34 cellular contexts compared by ENCODE assay signal in the genomic region with DNA sequence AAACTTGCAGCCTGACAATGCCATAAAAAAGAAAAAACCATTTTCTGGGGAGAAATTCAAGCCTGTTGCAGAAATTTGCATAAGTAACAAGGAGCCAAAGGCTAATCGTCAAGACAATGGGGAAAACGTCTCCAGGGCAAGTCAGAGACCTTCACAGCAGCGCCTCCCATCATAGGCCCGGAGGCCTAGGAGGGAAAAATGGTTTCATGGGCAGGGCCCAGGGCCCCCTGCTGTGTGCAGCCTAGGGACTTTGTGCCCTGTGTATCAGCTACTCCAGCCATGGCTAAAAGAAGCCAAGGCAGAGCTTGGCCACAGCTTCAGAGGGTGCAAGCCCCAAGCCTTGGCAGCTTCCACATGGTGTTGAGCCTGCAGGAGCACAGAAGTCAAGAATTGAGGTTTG.
"Had no signal": no experiment of that assay in that cellular context is flagged by ENCODE, and none has a peak within 500 bp of the region (broad histone marks: within the 10 kb centered on the region; RNA-seq: fewer than 3 reads in every experiment).

No MANE protein-coding gene starts in this region.

- H3K27me3 ChIP-seq: MG63 had no signal

- DNase-seq: Karpas-422, Kasumi-1, MG63, MM.1S, NCI-H1048, NCI-H1092, NCI-H1092 treated with DMSO at 0.1 percent for 48 hours, NCI-H1105, NCI-H1105 treated with DMSO at 0.1 percent for 48 hours, NCI-H1417, NCI-H1417 treated with DMSO at 0.1 percent for 48 hours, NCI-H1436, NCI-H1436 treated with DMSO at 0.1 percent for 48 hours, NCI-H146, NCI-H1694, NCI-H1694 treated with DMSO at 0.1 percent for 48 hours, NCI-H187, NCI-H187 treated with DMSO at 0.1 percent for 48 hours, NCI-H1930, NCI-H2029, NCI-H2029 treated with DMSO at 0.1 percent for 48 hours, NCI-H2081, NCI-H2081 treated with DMSO at 0.1 percent for 48 hours, NCI-H2107, NCI-H2171, NCI-H2171 treated with DMSO at 0.1 percent for 48 hours, NCI-H2227 treated with DMSO at 0.1 percent for 48 hours, NCI-H226, NCI-H345, NCI-H446, NCI-H446 treated with DMSO at 0.1 percent for 48 hours, NCI-H510A, NCI-H510A treated with DMSO at 0.1 percent for 48 hours had no signal

- H3K4me3 ChIP-seq: MG63 had no signal

- H3K27ac ChIP-seq: KMS-11 had no signal

- H3K36me3 ChIP-seq: MG63 had no signal

- H3K9me3 ChIP-seq: MG63 had no signal
